In genomic region chr5:178221203-178221771, GRCh38 we compare ENCODE assay signal across 14 cellular contexts. TPM values are rescaled to one million over a fixed set of nuclear protein-coding genes. Genes with fewer than 3 reads are reported as not detected.
DNase-seq lines count a peak whose midpoint lies in the region; ATAC-seq and TF ChIP-seq lines count a peak whose summit lies in the region.
"Had no signal": no experiment of that assay in that cellular context is flagged by ENCODE, and none has a peak within 500 bp of the region (broad histone marks: within the 10 kb centered on the region; RNA-seq: fewer than 3 reads in every experiment).

No MANE protein-coding gene starts in this region.

- H3K4me3 Mint-ChIP-seq in activated naive CD4-positive, alpha-beta T cell treated with anti-CD3 and anti-CD28 coated beads for 36 hours: no peak overlapping the region
- H3K4me3 Mint-ChIP-seq in stimulated activated naive CD8-positive, alpha-beta T cell treated with anti-CD3 and anti-CD28 coated beads, Interleukin-15, amount 100 ng/mL, for 72 hours: no peak overlapping the region
- H3K4me3 Mint-ChIP-seq in mesothelial cell of epicardium: no peak overlapping the region

- peak overlapping the region; percentile 4 for H3K27ac Mint-ChIP-seq in activated naive CD4-positive, alpha-beta T cell treated with anti-CD3 and anti-CD28 coated beads for 36 hours
- H3K27ac Mint-ChIP-seq in stimulated activated naive CD8-positive, alpha-beta T cell treated with anti-CD3 and anti-CD28 coated beads, Interleukin-15, amount 100 ng/mL, for 72 hours: peak overlapping the region; percentile 38 to 42
- no peak overlapping the region for H3K27ac Mint-ChIP-seq in mesothelial cell of epicardium

- no peaks in the 10 kb centered on the region for H3K27me3 ChIP-seq in RWPE2 (ENCODE audit: insufficient read depth, poor library complexity, severe bottlenecking)
- H3K27me3 ChIP-seq: BE2C had no signal

- no peaks in the 10 kb centered on the region for H3K9me3 ChIP-seq in RWPE2 (ENCODE audit: severe bottlenecking)
- H3K9me3 ChIP-seq: BE2C had no signal

- no peaks in the 10 kb centered on the region for H3K9me3 Mint-ChIP-seq in activated naive CD4-positive, alpha-beta T cell treated with anti-CD3 and anti-CD28 coated beads for 36 hours
- H3K9me3 Mint-ChIP-seq in stimulated activated naive CD8-positive, alpha-beta T cell treated with anti-CD3 and anti-CD28 coated beads, Interleukin-15, amount 100 ng/mL, for 72 hours: no peaks in the 10 kb centered on the region
- H3K9me3 Mint-ChIP-seq in mesothelial cell of epicardium: no peaks in the 10 kb centered on the region

- TF ChIP-seq CTCF in RWPE2 (IDR thresholded peaks at IDR 0.05; ENCODE audit: poor library complexity, severe bottlenecking) (no peak), mesothelial cell of epicardium (IDR thresholded peaks at IDR 0.05; ENCODE audit: unreplicated experiment) (no peak)

- CTCF ChIA-PET in activated naive CD4-positive, alpha-beta T cell treated with anti-CD3 and anti-CD28 coated beads for 36 hours (lab: Charles Lee): interaction anchor here (0.5 kb wide), 1 partner anchor 1531 kb away, joined by 3 read pairs; no protein-coding TSS in a partner anchor

- H3K4me3 ChIP-seq in RWPE2 (ENCODE audit: severe bottlenecking): no peak overlapping the region

- no peaks in the 10 kb centered on the region for H3K4me1 ChIP-seq in RWPE2 (ENCODE audit: insufficient read depth, poor library complexity, severe bottlenecking)
- H3K4me1 ChIP-seq: BE2C had no signal

- peaks cover 55% of the 10 kb centered on the region for H3K36me3 ChIP-seq in RWPE2 (ENCODE audit: low read depth)

- intact Hi-C loops in activated naive CD4-positive, alpha-beta T cell treated with anti-CD3 and anti-CD28 coated beads for 36 hours (cut with micrococcal nuclease): no loop called here

- H3K27ac ChIP-seq in RWPE2 (ENCODE audit: poor library complexity, severe bottlenecking) (no peak overlapping the region), substantia nigra (ENCODE audit: low read depth, low read length, poor library complexity, severe bottlenecking) (no peak overlapping the region)

- DNase-seq in activated naive CD4-positive, alpha-beta T cell treated with anti-CD3 and anti-CD28 coated beads for 36 hours: no peak
- no peak for DNase-seq in activated naive CD4-positive, alpha-beta T cell (lab: John Stamatoyannopoulos, UW)
- DNase-seq in RWPE2 (ENCODE audit: low spot score) (no peak), erythroblast (lab: John Stamatoyannopoulos, UW) (no peak), mesothelial cell of epicardium (ENCODE audit: low spot score in 2 of 2, unreplicated experiment in 2 of 2) (no peak), substantia nigra (lab: John Stamatoyannopoulos, UW) (no peak)
- no peak for DNase-seq in stimulated activated naive CD8-positive, alpha-beta T cell treated with anti-CD3 and anti-CD28 coated beads, Interleukin-15, amount 100 ng/mL, for 72 hours
- DNase-seq: BE2C; caudate nucleus; occipital lobe; SHP77 treated with DMSO at 0.1 percent for 48 hours; stimulated activated naive CD4-positive, alpha-beta T cell treated with Interleukin-2 at 50 U/mL for 16 hours had no signal

- ATAC-seq in RWPE2 (ENCODE audit: low read depth) (0 out of 3 replicates have a peak, but pooled peaks have one; percentile 6), HG02840 (IDR thresholded peaks at IDR 0.05; ENCODE audit: low FRiP score, unreplicated experiment) (no peak)
- peak; percentile 33 for ATAC-seq in stimulated activated naive CD8-positive, alpha-beta T cell treated with anti-CD3 and anti-CD28 coated beads, Interleukin-15, amount 100 ng/mL, for 72 hours

- no peaks in the 10 kb centered on the region for H3K27me3 Mint-ChIP-seq in activated naive CD4-positive, alpha-beta T cell treated with anti-CD3 and anti-CD28 coated beads for 36 hours (ENCODE audit: low read depth)
- H3K27me3 Mint-ChIP-seq in stimulated activated naive CD8-positive, alpha-beta T cell treated with anti-CD3 and anti-CD28 coated beads, Interleukin-15, amount 100 ng/mL, for 72 hours: no peaks in the 10 kb centered on the region
- no peaks in the 10 kb centered on the region for H3K27me3 Mint-ChIP-seq in mesothelial cell of epicardium (ENCODE audit: low read depth)

- H3K36me3 Mint-ChIP-seq in activated naive CD4-positive, alpha-beta T cell treated with anti-CD3 and anti-CD28 coated beads for 36 hours (ENCODE audit: low read depth): peaks cover 39% of the 10 kb centered on the region
- peaks cover 24% of the 10 kb centered on the region for H3K36me3 Mint-ChIP-seq in mesothelial cell of epicardium

- peak; percentile 22 for TF ChIP-seq POLR2A in erythroblast (IDR thresholded peaks at IDR 0.05; ENCODE audit: low read length)

- H3K4me1 Mint-ChIP-seq in activated naive CD4-positive, alpha-beta T cell treated with anti-CD3 and anti-CD28 coated beads for 36 hours (ENCODE audit: low read depth): peaks cover 18% of the 10 kb centered on the region
- peaks cover 32% of the 10 kb centered on the region for H3K4me1 Mint-ChIP-seq in stimulated activated naive CD8-positive, alpha-beta T cell treated with anti-CD3 and anti-CD28 coated beads, Interleukin-15, amount 100 ng/mL, for 72 hours
- H3K4me1 Mint-ChIP-seq in mesothelial cell of epicardium: peaks cover 2% of the 10 kb centered on the region

RNA-seq across cellular contexts. Expression of gene PHYKPL, which starts 11.3 kb away (rescaled TPM):
- 10 to 100 TPM; 50.9 to 51.2 TPM for total RNA-seq in activated naive CD4-positive, alpha-beta T cell treated with anti-CD3 and anti-CD28 coated beads for 36 hours
- 128 to 137 TPM (median 137 TPM) in 3 replicates for total RNA-seq in mesothelial cell of epicardium

RNA-seq across cellular contexts. Expression of gene HNRNPAB, which starts 17.0 kb away (rescaled TPM):
- total RNA-seq in activated naive CD4-positive, alpha-beta T cell treated with anti-CD3 and anti-CD28 coated beads for 36 hours: 100 to 1,000 TPM; 251 to 262 TPM
- total RNA-seq in mesothelial cell of epicardium: 198 to 209 TPM (median 204 TPM) in 3 replicates

RNA-seq across cellular contexts. Expression of gene GMCL2, which starts 34.1 kb away (rescaled TPM):
- total RNA-seq in activated naive CD4-positive, alpha-beta T cell treated with anti-CD3 and anti-CD28 coated beads for 36 hours: not detected
- not detected in 3 replicates for total RNA-seq in mesothelial cell of epicardium
- total RNA-seq: LHCN-M2, occipital lobe had no signal
